ENCODE assay signal across 18 cellular contexts in the genomic region with DNA sequence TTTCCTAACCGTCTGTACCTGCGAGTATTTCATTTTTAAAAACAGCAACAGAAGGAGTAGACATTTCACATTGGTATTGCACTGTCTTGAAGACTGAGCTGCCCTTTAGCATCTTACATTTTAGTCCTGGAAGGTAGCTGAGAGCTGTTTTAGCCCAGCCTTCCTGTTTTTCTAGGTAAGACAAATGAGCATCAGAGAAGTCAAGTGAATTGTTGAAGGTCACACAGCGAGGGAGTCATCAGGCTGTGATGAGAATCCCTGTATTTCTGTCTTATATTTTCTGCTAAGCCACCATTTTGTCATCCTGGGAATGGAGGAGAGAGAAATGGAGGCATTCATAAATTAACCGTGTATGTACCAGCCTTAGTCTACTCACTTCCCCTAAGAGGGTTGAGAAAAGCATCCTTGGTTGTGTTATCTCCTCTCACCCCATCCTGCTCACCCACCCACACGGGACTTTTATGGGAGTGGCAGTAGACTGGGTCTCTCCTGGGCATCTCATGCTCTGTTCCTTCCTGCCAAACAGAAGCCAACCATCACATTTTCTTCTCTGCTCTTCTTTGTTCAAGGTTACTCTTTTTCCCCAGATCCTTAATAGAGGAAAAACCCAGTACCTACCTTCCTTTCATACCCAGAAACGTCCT.
"Had no signal": no experiment of that assay in that cellular context is flagged by ENCODE, and none has a peak within 500 bp of the region (broad histone marks: within the 10 kb centered on the region; RNA-seq: fewer than 3 reads in every experiment).

No MANE protein-coding gene starts in this region.

- DNase-seq: activated CD4-positive, alpha-beta T cell treated with anti-CD3 and anti-CD28 coated beads for 1 hour; activated CD8-positive, alpha-beta memory T cell treated with anti-CD3 and anti-CD28 coated beads for 24 hours; activated effector memory CD4-positive, alpha-beta T cell treated with anti-CD3 and anti-CD28 coated beads, Interleukin-2, amount 50 U/mL, for 16 hours; activated T-cell treated with anti-CD3 and anti-CD28 coated beads, Interleukin-2, amount 50 U/mL, for 72 hours; caudate nucleus; head of caudate nucleus; left lung; occipital lobe; posterior cingulate gyrus; retina; T-helper 2 cell had no signal

- H3K4me3 Mint-ChIP-seq: activated naive CD4-positive, alpha-beta T cell treated with anti-CD3 and anti-CD28 coated beads, Interleukin-2, amount 50 U/mL, for 24 hours; stimulated activated naive CD8-positive, alpha-beta T cell treated with anti-CD3 and anti-CD28 coated beads, Interleukin-15, Interleukin-2, amounts not matched to agents 100 ng/mL and 50 ng/mL, for 24 hours; type B pancreatic cell had no signal

- ATAC-seq: activated T-cell treated with anti-CD3 and anti-CD28 coated beads, Interleukin-2, amount 50 U/mL, for 72 hours; left lung had no signal

- H3K27ac Mint-ChIP-seq: activated naive CD4-positive, alpha-beta T cell treated with anti-CD3 and anti-CD28 coated beads, Interleukin-2, amount 50 U/mL, for 24 hours; activated T-cell treated with anti-CD3 and anti-CD28 coated beads, Interleukin-2, amount 50 U/mL, for 72 hours; stimulated activated naive CD8-positive, alpha-beta T cell treated with anti-CD3 and anti-CD28 coated beads, Interleukin-15, Interleukin-2, amounts not matched to agents 100 ng/mL and 50 ng/mL, for 24 hours; type B pancreatic cell had no signal

- H3K4me3 ChIP-seq: left lung, suprapubic skin had no signal

- FAIRE-seq: colon, frontal cortex had no signal

- H3K9me3 ChIP-seq: left lung, suprapubic skin had no signal

- H3K4me1 ChIP-seq: left lung, suprapubic skin had no signal

- H3K9me3 Mint-ChIP-seq: activated naive CD4-positive, alpha-beta T cell treated with anti-CD3 and anti-CD28 coated beads, Interleukin-2, amount 50 U/mL, for 24 hours; activated T-cell treated with anti-CD3 and anti-CD28 coated beads, Interleukin-2, amount 50 U/mL, for 72 hours; stimulated activated naive CD8-positive, alpha-beta T cell treated with anti-CD3 and anti-CD28 coated beads, Interleukin-15, Interleukin-2, amounts not matched to agents 100 ng/mL and 50 ng/mL, for 24 hours; type B pancreatic cell had no signal

- H3K27ac ChIP-seq: left lung, suprapubic skin, VCaP had no signal

- H3K36me3 ChIP-seq: left lung, suprapubic skin had no signal
